ENCODE assay signal across 24 cellular contexts in the genomic region with DNA sequence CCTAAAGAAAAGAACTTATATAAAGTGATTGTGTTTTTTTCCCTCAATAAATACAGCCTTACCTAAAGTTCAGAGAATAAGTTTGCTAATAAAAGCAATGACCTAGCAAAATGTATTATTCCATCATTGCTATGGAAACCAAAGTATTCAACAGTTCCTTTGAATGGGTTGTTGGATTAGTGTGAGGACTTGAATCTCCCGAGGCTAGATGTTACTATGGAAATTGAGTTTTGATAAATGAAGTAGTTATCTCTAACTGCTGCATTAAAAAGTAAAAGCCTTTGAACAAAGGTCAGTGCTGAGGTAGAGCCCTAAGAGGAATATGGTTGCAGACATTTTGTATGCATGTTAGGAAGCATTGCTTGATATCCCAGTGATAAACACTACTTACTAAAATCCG. TPM values are rescaled to one million over a fixed set of nuclear protein-coding genes. Genes with fewer than 3 reads are reported as not detected.
A peak's percentile ranks its signal among the peaks of the same experiment; 100 is the strongest.
DNase-seq lines count a peak whose midpoint lies in the region; ATAC-seq, FAIRE-seq and TF ChIP-seq lines count a peak whose summit lies in the region.
"Had no signal": no experiment of that assay in that cellular context is flagged by ENCODE, and none has a peak within 500 bp of the region (broad histone marks: within the 10 kb centered on the region; RNA-seq: fewer than 3 reads in every experiment).

No MANE protein-coding gene starts in this region.

- peaks cover 34% of the 10 kb centered on the region for H3K4me1 Mint-ChIP-seq in MCF 10A (ENCODE audit: insufficient read depth, unreplicated experiment)

- peaks cover 97% of the 10 kb centered on the region for H3K36me3 Mint-ChIP-seq in MCF 10A (ENCODE audit: insufficient read depth, unreplicated experiment)

- H3K27me3 ChIP-seq in breast epithelium = no peaks in the 10 kb centered on the region
- peaks cover 0 to 8% (median 0%) of the 10 kb centered on the region in 7 donors for H3K27me3 ChIP-seq in spleen (replicated peaks in 1 of 7)
- H3K27me3 ChIP-seq: dorsolateral prefrontal cortex, right atrium auricular region had no signal

- BruUV-seq in MCF 10A (replicated peaks; lab: Mats Ljungman, UMichigan) = no TSS peak

- H3K27ac ChIP-seq in breast epithelium (peak overlapping the region in 1 of 2 donors; percentile 48), spleen (no peak overlapping the region)
- H3K27ac ChIP-seq: C4-2B, dorsolateral prefrontal cortex, right atrium auricular region had no signal

- H3K4me3 ChIP-seq in breast epithelium = no peak overlapping the region
- no peak overlapping the region for H3K4me3 ChIP-seq in mucosa of descending colon
- no peak overlapping the region for H3K4me3 ChIP-seq in spleen
- H3K4me3 ChIP-seq: dorsolateral prefrontal cortex, right atrium auricular region had no signal

- no peaks in the 10 kb centered on the region for H3K9me3 Mint-ChIP-seq in MCF 10A (ENCODE audit: unreplicated experiment)
- H3K9me3 Mint-ChIP-seq: activated T-cell treated with anti-CD3 and anti-CD28 coated beads, Interleukin-2, amount 50 U/mL, for 4 hours had no signal

- TF ChIP-seq POLR2A in breast epithelium (IDR thresholded peaks at IDR 0.05) (no peak), spleen (IDR thresholded peaks at IDR 0.05) (no peak)

- 72 to 80% (median 74%) methylated on average over 2 of the region's 2 CpGs for WGBS in spleen, 5 donors

- peak; percentile 6 for ATAC-seq in mucosa of descending colon
- ATAC-seq in stimulated activated naive CD8-positive, alpha-beta T cell treated with anti-CD3 and anti-CD28 coated beads, Interleukin-15, Interleukin-2, amounts not matched to agents 100 U/mL and 50 U/mL, for 24 hours = no peak
- ATAC-seq: activated T-cell treated with anti-CD3 and anti-CD28 coated beads, Interleukin-2, amount 50 U/mL, for 4 hours; left lobe of liver had no signal

- POLR2A ChIA-PET in MCF 10A (lab: Yijun Ruan, JAX) = interaction anchor here (1.0 to 11.2 kb wide), 5 partner anchors 10 to 357 kb away, joined by 3 to 292 read pairs (median 10); no protein-coding TSS in a partner anchor

- H3K36me3 ChIP-seq in breast epithelium = no peaks in the 10 kb centered on the region
- no peaks in the 10 kb centered on the region for H3K36me3 ChIP-seq in mucosa of descending colon (ENCODE audit: low read depth)
- H3K36me3 ChIP-seq in spleen = peaks cover 0 to 36% (median 0%) of the 10 kb centered on the region in 6 donors
- H3K36me3 ChIP-seq: right atrium auricular region had no signal

- intact Hi-C loops in MCF 10A (cut with micrococcal nuclease) (loop anchor here (5.0 kb wide), 1 partner anchor 532 kb away; no protein-coding TSS in a partner anchor), breast epithelium (cut with DNase I; ENCODE audit: low total_unique reads) (no loop called here), mucosa of descending colon (cut with DNase I, micrococcal nuclease) (no loop called here), spleen (cut with DNase I; ENCODE audit: low total_unique reads) (no loop called here)

- peak overlapping the region; percentile 79 for H3K27ac Mint-ChIP-seq in MCF 10A (ENCODE audit: low read depth, unreplicated experiment)

- DNase-seq in MCF 10A (ENCODE audit: unreplicated experiment) = no peak
- DNase-seq in breast epithelium (ENCODE audit: low spot score in 2 of 2) = no peak
- no peak for DNase-seq in mucosa of descending colon
- DNase-seq in stimulated activated naive CD8-positive, alpha-beta T cell treated with anti-CD3 and anti-CD28 coated beads, Interleukin-15, Interleukin-2, amounts not matched to agents 100 U/mL and 50 U/mL, for 24 hours = no peak
- no peak for DNase-seq in spleen
- DNase-seq in effector CD4-positive, alpha-beta T cell = no peak
- DNase-seq in NCI-H524 (lab: John Stamatoyannopoulos, UW) = no peak
- DNase-seq: activated CD4-positive, CD25-positive, alpha-beta regulatory T cell treated with anti-CD3 and anti-CD28 coated beads, Interleukin-2, amount 50 U/mL, for 72 hours; activated naive CD4-positive, alpha-beta T cell treated with Interleukin-2 at 50 U/mL for 16 hours; activated T-cell treated with anti-CD3 and anti-CD28 coated beads, Interleukin-2, amount 50 U/mL, for 4 hours; amniotic stem cell; DMS 273 treated with DMSO at 0.1 percent for 48 hours; dorsolateral prefrontal cortex; GDM1; IMR-90; NCI-H1417 treated with DMSO at 0.1 percent for 48 hours; NCI-H2227 treated with DMSO at 0.1 percent for 48 hours; NK-92 treated with Interleukin-12 subunit alpha and Interleukin-12 subunit beta, amount 100 ng/mL, for 24 hours; nucleus accumbens; stimulated activated CD8-positive, alpha-beta memory T cell treated with anti-CD3 and anti-CD28 coated beads, Interleukin-4, amount 100 ng/mL, for 48 hours had no signal

- H3K27me3 Mint-ChIP-seq in MCF 10A (ENCODE audit: insufficient read depth, unreplicated experiment) = no peaks in the 10 kb centered on the region

- TF ChIP-seq CTCF in MCF 10A (IDR thresholded peaks at IDR 0.05; ENCODE audit: unreplicated experiment) = no peak
- no peak for TF ChIP-seq CTCF in breast epithelium (IDR thresholded peaks at IDR 0.05)
- no peak for TF ChIP-seq CTCF in mucosa of descending colon (IDR thresholded peaks at IDR 0.05)
- no peak for TF ChIP-seq CTCF in spleen (IDR thresholded peaks at IDR 0.05 in 8 of 11, conservative IDR thresholded peaks at IDR 0.05 in 3 of 11)

- H3K4me1 ChIP-seq in breast epithelium = no peaks in the 10 kb centered on the region
- no peaks in the 10 kb centered on the region for H3K4me1 ChIP-seq in mucosa of descending colon (ENCODE audit: low read depth)
- H3K4me1 ChIP-seq in spleen = peaks cover under 1 to 16% (median 7%) of the 10 kb centered on the region in 6 donors

- FAIRE-seq in colon (lab: Jason Lieb, UNC) = peak; percentile 36

- CTCF ChIA-PET in MCF 10A (lab: Yijun Ruan, JAX) = interaction anchor here (0.8 to 2.3 kb wide), 2 partner anchors 356 to 371 kb away, joined by 4 to 8 read pairs; no protein-coding TSS in a partner anchor

- no peaks in the 10 kb centered on the region for H3K9me3 ChIP-seq in breast epithelium
- no peaks in the 10 kb centered on the region for H3K9me3 ChIP-seq in mucosa of descending colon
- H3K9me3 ChIP-seq in spleen = no peaks in the 10 kb centered on the region
- H3K9me3 ChIP-seq: right atrium auricular region had no signal

- peak overlapping the region; percentile 83 for H3K4me3 Mint-ChIP-seq in MCF 10A (ENCODE audit: unreplicated experiment)
- H3K4me3 Mint-ChIP-seq: activated T-cell treated with anti-CD3 and anti-CD28 coated beads, Interleukin-2, amount 50 U/mL, for 4 hours had no signal

RNA-seq across cellular contexts. Expression of a gene that starts 6.2 kb away (rescaled TPM):
- total RNA-seq in MCF 10A (2022) (197 and 226 TPM in 2 replicates), breast epithelium (10 to 100 TPM in 2 of 3 donors, 1 to 10 TPM in 1; 2.2 to 30.7 (median 10.5) TPM), mucosa of descending colon (100 to 1,000 TPM; 131 to 401 (median 330) TPM), spleen (1 to 10 TPM; 1.0 to 5.4 (median 2.1) TPM)
- polyA plus RNA-seq in spleen = 1 to 10 TPM in 1 of 3 donors, under 1 TPM in 2; 0.74 to 1.2 (median 0.85) TPM
